10 cellular contexts compared by ENCODE assay signal in the genomic region with DNA sequence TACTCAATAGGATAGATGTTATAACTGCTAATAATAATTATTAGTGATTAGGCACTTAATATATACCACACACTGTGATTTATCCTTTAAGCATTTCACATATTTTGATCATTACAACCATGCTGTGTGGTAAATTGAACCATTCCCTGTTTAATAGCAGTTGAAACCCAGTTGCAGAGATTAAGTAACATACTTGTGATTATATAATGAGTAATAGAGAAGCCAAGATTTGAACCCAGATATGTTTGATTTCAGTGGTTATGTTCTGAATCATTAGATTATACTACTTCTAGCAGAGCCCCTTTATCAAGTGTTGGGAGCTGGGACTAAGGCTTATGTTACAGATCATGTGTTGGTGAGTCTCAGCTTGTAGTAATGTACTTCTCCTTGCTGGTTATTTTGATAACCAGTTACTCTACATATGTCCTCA. TPM values are rescaled to one million over a fixed set of nuclear protein-coding genes. Genes with fewer than 3 reads are reported as not detected.
DNase-seq lines count a peak whose midpoint lies in the region; TF ChIP-seq lines count a peak whose summit lies in the region.
"Had no signal": no experiment of that assay in that cellular context is flagged by ENCODE, and none has a peak within 500 bp of the region (broad histone marks: within the 10 kb centered on the region; RNA-seq: fewer than 3 reads in every experiment).

No MANE protein-coding gene starts in this region.

- H3K27ac Mint-ChIP-seq in glutamatergic neuron (ENCODE audit: unreplicated experiment) = peak overlapping the region; percentile 60

- H2AFZ ChIP-seq in GM23248 = no peak overlapping the region

- in situ Hi-C loops in GM23248 (cut with MboI) = loop anchor here (10.0 to 25.0 kb wide), 2 partner anchors 84 to 777 kb away; a partner anchor contains a TSS

- no peaks in the 10 kb centered on the region for H4K20me1 ChIP-seq in GM23248 (ENCODE audit: insufficient read depth)

- no peaks in the 10 kb centered on the region for H3K27me3 Mint-ChIP-seq in glutamatergic neuron (ENCODE audit: unreplicated experiment)

- H3K4me3 ChIP-seq in AG04450 (ENCODE audit: low read depth, low read length) (no peak overlapping the region), GM23248 (peak overlapping the region; percentile 26; the same call in 1 of the 2 replicates)
- H3K4me3 ChIP-seq: BLaER1 treated with 17β-estradiol and CSF1 and Interleukin-3, amounts not matched to agents 10 nM and 100 nM; left ventricle myocardium inferior had no signal

- peaks cover 11% of the 10 kb centered on the region; the same call in 1 of the 2 replicates for H3K36me3 ChIP-seq in GM23248 (ENCODE audit: low read depth)

- peaks cover 65% of the 10 kb centered on the region for H3K4me1 ChIP-seq in GM23248 (ENCODE audit: insufficient read depth)

- H3K9ac ChIP-seq in GM23248 = peak overlapping the region; percentile 30; the same call in 1 of the 2 replicates
- H3K9ac ChIP-seq: BLaER1 treated with 17β-estradiol and CSF1 and Interleukin-3, amounts not matched to agents 10 nM and 100 nM had no signal

- H3K4me3 Mint-ChIP-seq in glutamatergic neuron (ENCODE audit: unreplicated experiment) = no peak overlapping the region

- peaks cover 1% of the 10 kb centered on the region for H3K9me3 Mint-ChIP-seq in glutamatergic neuron (ENCODE audit: unreplicated experiment)

- DNase-seq in AG04450 (ENCODE audit: low read depth, low spot score) (peak; percentile 61), GM23248 (peak; percentile 77), amniotic stem cell (lab: John Stamatoyannopoulos, UW) (peak; percentile 24), glutamatergic neuron (no peak), NCI-H146 (lab: John Stamatoyannopoulos, UW) (no peak), posterior vena cava (ENCODE audit: low spot score) (no peak), DMS53 treated with DMSO at 0.1 percent for 48 hours (lab: John Stamatoyannopoulos, UW; ENCODE audit: unreplicated experiment) (no peak), NCI-H2081 (lab: John Stamatoyannopoulos, UW) (no peak)

- TF ChIP-seq CTCF in AG04450 (IDR thresholded peaks at IDR 0.05; ENCODE audit: low read depth, low read length) = no peak
- no peak for TF ChIP-seq CTCF in glutamatergic neuron (IDR thresholded peaks at IDR 0.05; ENCODE audit: partially characterized antibody, unreplicated experiment)

- H3K27me3 ChIP-seq in AG04450 (ENCODE audit: control insufficient read depth, insufficient read depth, low read length) (no peaks in the 10 kb centered on the region), GM23248 (replicated peaks; ENCODE audit: insufficient read depth) (no peaks in the 10 kb centered on the region)
- H3K27me3 ChIP-seq: BLaER1 treated with 17β-estradiol and CSF1 and Interleukin-3, amounts not matched to agents 10 nM and 100 nM had no signal

- CTCF ChIA-PET in AG04450 (lab: Charles Lee) = interaction anchor here (0.6 to 4.3 kb wide), 27 partner anchors 8 to 1519 kb away, joined by 3 to 92 read pairs (median 8); a partner anchor contains a TSS

- intact Hi-C loops in posterior vena cava (cut with DNase I) = loop anchor here in 1 of 2 donors (2.0 kb wide), 1 partner anchor 82 kb away; no protein-coding TSS in a partner anchor

- H3K9me2 ChIP-seq in GM23248 (ENCODE audit: insufficient read depth) = no peaks in the 10 kb centered on the region

- peaks cover 70% of the 10 kb centered on the region for H3F3A ChIP-seq in GM23248 (ENCODE audit: insufficient read depth)

- peaks cover 12% of the 10 kb centered on the region; the same call in 1 of the 2 replicates for H3K79me2 ChIP-seq in GM23248 (ENCODE audit: insufficient read depth)

- peaks cover 7% of the 10 kb centered on the region for H3K4me1 Mint-ChIP-seq in glutamatergic neuron (ENCODE audit: low read depth, unreplicated experiment)

- peak overlapping the region; percentile 57 for H3K4me2 ChIP-seq in GM23248 (ENCODE audit: unreplicated experiment)
- H3K4me2 ChIP-seq: BLaER1 treated with 17β-estradiol and CSF1 and Interleukin-3, amounts not matched to agents 10 nM and 100 nM had no signal

- no peaks in the 10 kb centered on the region for H3K36me3 Mint-ChIP-seq in glutamatergic neuron (ENCODE audit: unreplicated experiment)

- H3K9me3 ChIP-seq in AG04450 (ENCODE audit: control insufficient read depth, insufficient read depth, low read length) (no peaks in the 10 kb centered on the region), GM23248 (ENCODE audit: low read depth) (no peaks in the 10 kb centered on the region)
- H3K9me3 ChIP-seq: left ventricle myocardium inferior had no signal

- POLR2A ChIA-PET in AG04450 (lab: Yijun Ruan, JAX) = interaction anchor here (1.1 kb wide), 1 partner anchor 280 kb away, joined by 3 read pairs; no protein-coding TSS in a partner anchor

- H3K27ac ChIP-seq in AG04450 (ENCODE audit: low read depth, low read length) (peak overlapping the region; percentile 76), GM23248 (peak overlapping the region; percentile 71)
- H3K27ac ChIP-seq: BLaER1 treated with 17β-estradiol and CSF1 and Interleukin-3, amounts not matched to agents 10 nM and 100 nM; left ventricle myocardium inferior had no signal

RNA-seq across cellular contexts. Expression of a gene that starts 44.1 kb away (rescaled TPM):
- polyA plus RNA-seq in AG04450 (2011; rRNA removed) (18.9 and 25.1 TPM in 2 replicates), GM23248 (2016; fragmentation: Nextera tagmentation; extraction: Ambion mirVana) (33.4 and 35.1 TPM in 2 replicates)
- 30.2 and 30.5 TPM in 2 replicates for polyA minus RNA-seq in AG04450 (2011; rRNA and poly(A)+ RNA removed)
- total RNA-seq in GM23248 (2014; rRNA removed; shearing (Covaris generic)) = 21.9 and 30.4 TPM in 2 replicates
- total RNA-seq in glutamatergic neuron (ENCODE audit: unreplicated experiment) (32.6 TPM), posterior vena cava (10 to 100 TPM; 29.0 to 30.1 TPM)

RNA-seq across cellular contexts. Expression of a gene that starts 50.2 kb away (rescaled TPM):
- polyA plus RNA-seq in AG04450 (2011; rRNA removed) (31.8 and 38.7 TPM in 2 replicates), GM23248 (2016; fragmentation: Nextera tagmentation; extraction: Ambion mirVana) (63.4 and 69.9 TPM in 2 replicates)
- 15.5 and 16.0 TPM in 2 replicates for polyA minus RNA-seq in AG04450 (2011; rRNA and poly(A)+ RNA removed)
- 53.0 and 63.8 TPM in 2 replicates for total RNA-seq in GM23248 (2014; rRNA removed; shearing (Covaris generic))
- total RNA-seq in glutamatergic neuron (ENCODE audit: unreplicated experiment) (10.8 TPM), posterior vena cava (10 to 100 TPM in 1 of 2 donors, 1 to 10 TPM in 1; 7.3 to 12.3 TPM)

Comparison
In these comparisons a context has a peak if more than half of its experiments do, and no peak if none do; other contexts are left out.
1. DNase-seq: peak in AG04450 (single experiment), GM23248 (single experiment) and amniotic stem cell (single experiment); none in glutamatergic neuron (single experiment), NCI-H146 (single experiment), posterior vena cava (single experiment), DMS53 treated with DMSO at 0.1 percent for 48 hours (single experiment) and NCI-H2081 (0 of 2).